In the genomic region with DNA sequence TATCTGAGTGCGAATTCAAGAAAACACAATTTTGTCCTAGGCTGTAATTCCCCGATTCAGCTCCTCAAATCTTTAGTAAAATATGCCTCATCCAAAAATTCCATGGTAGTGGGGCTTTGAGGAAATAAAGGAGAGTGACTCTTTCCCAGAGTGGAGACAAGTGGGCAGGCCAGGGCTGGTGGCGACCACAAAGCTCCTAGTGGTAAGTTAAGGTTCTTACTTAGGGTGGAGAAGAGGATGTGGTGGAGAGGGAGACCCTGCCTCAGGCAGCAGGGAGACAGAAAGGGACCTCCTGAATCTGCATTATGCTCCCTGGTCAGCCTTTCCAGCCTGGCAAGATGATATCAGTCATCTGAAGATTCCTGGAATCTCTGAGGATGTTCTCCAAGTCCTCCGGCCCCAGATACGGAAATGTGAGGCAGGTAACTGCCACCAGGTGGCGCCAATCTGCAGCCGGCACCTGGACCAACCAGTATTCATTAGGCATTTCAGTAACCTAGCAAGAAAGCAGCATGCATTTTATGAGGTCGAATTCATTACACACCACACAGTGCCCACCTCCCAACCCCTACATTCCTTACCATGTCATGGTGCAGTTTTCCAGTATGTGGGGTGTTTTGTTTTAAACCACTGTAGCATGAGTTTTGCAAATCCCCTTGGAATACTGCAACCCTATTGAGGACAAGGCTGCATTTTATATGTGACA, we compare ENCODE assay signal across 8 cellular contexts.
A peak's percentile ranks its signal among the peaks of the same experiment; 100 is the strongest.
DNase-seq lines count a peak whose midpoint lies in the region; ATAC-seq, FAIRE-seq and TF ChIP-seq lines count a peak whose summit lies in the region.

No MANE protein-coding gene starts in this region.

- ATAC-seq in GM21515 (IDR thresholded peaks at IDR 0.05; ENCODE audit: unreplicated experiment) (peak; percentile 76), K562 (peak; percentile 94), GM19324 (IDR thresholded peaks at IDR 0.05; ENCODE audit: low FRiP score, unreplicated experiment) (no peak)

- POLR2A ChIA-PET in K562 (lab: Yijun Ruan, JAX): interaction anchor here (0.7 to 1.1 kb wide), 2 partner anchors 177 to 190 kb away, joined by 3 read pairs; no protein-coding TSS in a partner anchor

- H3K36me3 ChIP-seq in K562 (ENCODE audit: control insufficient read depth, insufficient read depth, low read length) (no peaks in the 10 kb centered on the region), kidney epithelial cell (ENCODE audit: control insufficient read depth, insufficient read depth, low read length) (no peaks in the 10 kb centered on the region)

- WGBS in K562 (ENCODE audit: insufficient coverage, low coverage, missing lambda C conversion rate): 12% methylated on average over 8 of the region's 8 CpGs

- BruUV-seq in K562 (replicated peaks; lab: Mats Ljungman, UMichigan): no TSS peak

- TF ChIP-seq CTCF in LNCaP clone FGC (IDR thresholded peaks at IDR 0.05; ENCODE audit: control insufficient read depth, extremely low read depth, insufficient read depth): peak; percentile 57
- TF ChIP-seq CTCF in K562 (IDR thresholded peaks at IDR 0.05 in 2 of 3, conservative IDR thresholded peaks at IDR 0.05 in 1 of 3; ENCODE audit: insufficient read depth in 2 of 3, low read depth in 1 of 3, low read length in 3 of 3): peak; percentile 79 to 93 (median 86)
- TF ChIP-seq CTCF in kidney epithelial cell (IDR thresholded peaks at IDR 0.05; ENCODE audit: insufficient read depth, low read length, poor library complexity, severe bottlenecking): peak; percentile 92

- H3K9me3 ChIP-seq in K562 (replicated peaks; ENCODE audit: control insufficient read depth, insufficient read depth, low read depth, low read length): no peaks in the 10 kb centered on the region

- CTCF ChIA-PET in K562 (lab: Yijun Ruan, JAX; ENCODE audit: low intra/inter-chr PET ratio): interaction anchor here (0.7 to 1.9 kb wide), 5 partner anchors 12 to 544 kb away, joined by 3 to 7 read pairs (median 3); no protein-coding TSS in a partner anchor

- intact Hi-C loops in K562 (cut with micrococcal nuclease): loop anchor here (1.0 to 5.0 kb wide), 4 partner anchors 82 to 402 kb away; no protein-coding TSS in a partner anchor

- no peaks in the 10 kb centered on the region for H3K9me1 ChIP-seq in K562 (ENCODE audit: control insufficient read depth, insufficient read depth, low read length)

- peaks cover 0 to 10% of the 10 kb centered on the region in 2 experiments; a peak in 3 of 5 replicates for H3K27me3 ChIP-seq in K562 (ENCODE audit: control insufficient read depth in 2 of 2, insufficient read depth in 2 of 2, low read length in 2 of 2)
- no peaks in the 10 kb centered on the region for H3K27me3 ChIP-seq in kidney epithelial cell (ENCODE audit: control insufficient read depth, insufficient read depth, low read length)

- no peak overlapping the region for H2AFZ ChIP-seq in K562 (ENCODE audit: low read depth, low read length)

- no peak overlapping the region for H3K4me3 ChIP-seq in LNCaP clone FGC (ENCODE audit: low read depth, low read length)
- no peak overlapping the region for H3K4me3 ChIP-seq in K562
- no peak overlapping the region for H3K4me3 ChIP-seq in kidney epithelial cell (ENCODE audit: low read depth, low read length)

- H3K9ac ChIP-seq in K562 (ENCODE audit: insufficient read depth in 1 of 2, low read depth in 2 of 2, low read length in 2 of 2): no peak overlapping the region

- peak; percentile 85 for FAIRE-seq in K562 (lab: Jason Lieb, UNC)

- no peak for TF ChIP-seq EP300 in K562 (IDR thresholded peaks at IDR 0.05; ENCODE audit: low read length)

- H4K20me1 ChIP-seq in K562 (replicated peaks; ENCODE audit: control insufficient read depth, insufficient read depth, low read length): no peaks in the 10 kb centered on the region

- H3K4me2 ChIP-seq in K562 (ENCODE audit: insufficient read depth, low read length): no peak overlapping the region

- no peaks in the 10 kb centered on the region for H3K79me2 ChIP-seq in K562 (ENCODE audit: control insufficient read depth, insufficient read depth, low read length)

- DNase-seq in DMS153 (lab: John Stamatoyannopoulos, UW) (peak; percentile 5), LNCaP clone FGC (ENCODE audit: low read depth) (no peak), T-helper 2 cell (peak in 4 of 5 experiments; percentile 8 to 56 (median 14)), K562 (ENCODE audit: extremely low read depth in 1 of 4, low spot score in 3 of 4) (peak; percentile 63 to 68 (median 64)), kidney epithelial cell (ENCODE audit: low read depth) (peak; percentile 12)
- peak in 2 of 3 donors; percentile 10 to 34 for DNase-seq in stimulated activated CD4-positive, alpha-beta T cell treated with anti-CD3 and anti-CD28 coated beads, TNF-alpha, amount 100 ng/mL, for 1 hour (ENCODE audit: low read depth in 3 of 3, low spot score in 1 of 3)

- peak; percentile 58 to 82 for TF ChIP-seq RAD21 in K562 (CRISPR knock-in tag; conservative IDR thresholded peaks at IDR 0.05 in 1 of 2, IDR thresholded peaks at IDR 0.05 in 1 of 2)

- H3K4me1 ChIP-seq in K562 (replicated peaks in 1 of 2; ENCODE audit: control insufficient read depth in 2 of 2, insufficient read depth in 2 of 2, low read length in 2 of 2): no peaks in the 10 kb centered on the region

- in situ Hi-C loops in K562 (cut with MboI): loop anchor here (25.0 kb wide), 1 partner anchor 547 kb away; no protein-coding TSS in a partner anchor

- H3K27ac ChIP-seq in K562 (ENCODE audit: extremely low read depth, low read depth, low read length): no peak overlapping the region

- no peak for TF ChIP-seq POLR2A in K562 (conservative IDR thresholded peaks at IDR 0.05)

TF ChIP-seq in K562, 482 proteins besides CTCF, POLR2A, EP300 and RAD21:
- TF ChIP-seq SMC3 (conservative IDR thresholded peaks at IDR 0.05; ENCODE audit: insufficient read depth, low read depth, low read length) (peak; percentile 79), RCOR1 (IDR thresholded peaks at IDR 0.05; ENCODE audit: borderline replicate concordance in 1 of 2, low read depth in 2 of 2, low read length in 2 of 2) (0 out of 4 replicates have a peak, but pooled peaks of 1 of the 2 experiments have one; percentile 18), MITF (IDR thresholded peaks at IDR 0.05) (no peak), CTCFL (IDR thresholded peaks at IDR 0.05; ENCODE audit: borderline replicate concordance, insufficient read depth, low read depth, low read length, poor library complexity, severe bottlenecking) (peak; percentile 35), KLF16 (IDR thresholded peaks at IDR 0.05) (0 out of 2 replicates have a peak, but pooled peaks have one; percentile 11), HINFP (tag; conservative IDR thresholded peaks at IDR 0.05; ENCODE audit: low read depth) (no peak), RB1 (IDR thresholded peaks at IDR 0.05; ENCODE audit: low read depth) (peak; percentile 16; the same call in 1 of the 2 replicates)
